In genomic region chr22:27340047-27340446, GRCh38 we compare ENCODE assay signal across 37 cellular contexts.
"Had no signal": no experiment of that assay in that cellular context is flagged by ENCODE, and none has a peak within 500 bp of the region (broad histone marks: within the 10 kb centered on the region; RNA-seq: fewer than 3 reads in every experiment).

No MANE protein-coding gene starts in this region.

- H3K27ac Mint-ChIP-seq: activated CD4-positive, alpha-beta memory T cell treated with anti-CD3 and anti-CD28 coated beads, Interleukin-2, amount 10 ng/mL, durations not matched to agents 7 days and 5 days; activated CD4-positive, alpha-beta T cell treated with anti-CD3 and anti-CD28 coated beads for 36 hours; activated CD4-positive, alpha-beta T cell treated with anti-CD3 and anti-CD28 coated beads, Interleukin-2, amount 10 ng/mL, durations not matched to agents 7 days and 5 days; activated CD8-positive, alpha-beta memory T cell treated with anti-CD3 and anti-CD28 coated beads, Interleukin-2, amount 10 ng/mL, durations not matched to agents 7 days and 5 days; activated CD8-positive, alpha-beta T cell treated with anti-CD3 and anti-CD28 coated beads, Interleukin-2, amount 10 ng/mL, durations not matched to agents 7 days and 5 days; activated naive CD4-positive, alpha-beta T cell treated with anti-CD3 and anti-CD28 coated beads for 36 hours; activated naive CD4-positive, alpha-beta T cell treated with anti-CD3 and anti-CD28 coated beads, Interleukin-2, amount 50 U/mL, for 72 hours; activated naive CD8-positive, alpha-beta T cell treated with anti-CD3 and anti-CD28 coated beads for 36 hours; activated T-cell treated with anti-CD3 and anti-CD28 coated beads, Interleukin-2, amount 50 U/mL, for 24 hours; activated T-helper 1 cell treated with anti-CD3 and anti-CD28 coated beads, Interleukin-12 subunit alpha, Interleukin-12 subunit beta, Interleukin-2, Interleukin-4 antibody, amounts not matched to agents 30 ng/mL and 10 ng/mL and 1 ng/mL, durations not matched to agents 14 hours and 24 hours and 36 hours; activated T-helper 17 cell treated with anti-CD3 and anti-CD28 coated beads, Interleukin-2, amount 50 U/mL, for 72 hours; T-helper 1 cell treated with Interleukin-12 subunit alpha and Interleukin-12 subunit beta and Interleukin-4 antibody, amounts not matched to agents 30 μg/mL and 1 μg/mL, for 36 hours; T-helper 2 cell treated with Interferon-gamma antibody and Interleukin-4, amounts not matched to agents 5 μg/mL and 100 μg/mL, for 36 hours had no signal

- H3K36me3 Mint-ChIP-seq: activated CD8-positive, alpha-beta memory T cell treated with anti-CD3 and anti-CD28 coated beads, Interleukin-2, amount 10 ng/mL, durations not matched to agents 7 days and 5 days; activated naive CD4-positive, alpha-beta T cell treated with anti-CD3 and anti-CD28 coated beads, Interleukin-2, amount 50 U/mL, for 72 hours; activated naive CD8-positive, alpha-beta T cell treated with anti-CD3 and anti-CD28 coated beads for 36 hours had no signal

- H3K4me1 ChIP-seq: adrenal gland, body of pancreas, breast epithelium had no signal

- DNase-seq: activated CD4-positive, alpha-beta memory T cell treated with anti-CD3 and anti-CD28 coated beads, Interleukin-2, amount 10 ng/mL, durations not matched to agents 7 days and 5 days; activated CD4-positive, alpha-beta T cell treated with anti-CD3 and anti-CD28 coated beads for 1 hour; activated CD4-positive, alpha-beta T cell treated with anti-CD3 and anti-CD28 coated beads for 36 hours; activated CD4-positive, alpha-beta T cell treated with anti-CD3 and anti-CD28 coated beads, Interleukin-2, amount 10 ng/mL, durations not matched to agents 7 days and 5 days; activated CD4-positive, alpha-beta T cell treated with anti-CD3 and anti-CD28 coated beads, Interleukin-2, amount 50 U/mL, for 48 hours; activated CD4-positive, CD25-positive, alpha-beta regulatory T cell; activated CD8-positive, alpha-beta memory T cell treated with anti-CD3 and anti-CD28 coated beads for 24 hours; activated CD8-positive, alpha-beta memory T cell treated with anti-CD3 and anti-CD28 coated beads, Interleukin-2, amount 10 ng/mL, durations not matched to agents 7 days and 5 days; activated CD8-positive, alpha-beta memory T cell treated with anti-CD3 and anti-CD28 coated beads, Interleukin-2, amount 50 U/mL, for 48 hours; activated CD8-positive, alpha-beta T cell treated with anti-CD3 and anti-CD28 coated beads, Interleukin-2, amount 10 ng/mL, durations not matched to agents 7 days and 5 days; activated effector memory CD4-positive, alpha-beta T cell treated with anti-CD3 and anti-CD28 coated beads, Interleukin-2, amount 50 U/mL, for 16 hours; activated gamma-delta T cell treated with Interleukin-2 at 50 U/mL for 16 hours; activated naive CD4-positive, alpha-beta T cell; activated naive CD4-positive, alpha-beta T cell treated with anti-CD3 and anti-CD28 coated beads for 36 hours; activated naive CD4-positive, alpha-beta T cell treated with anti-CD3 and anti-CD28 coated beads, Interleukin-2, amount 50 U/mL, for 16 hours; activated naive CD8-positive, alpha-beta T cell treated with anti-CD3 and anti-CD28 coated beads for 36 hours; activated T-cell treated with anti-CD3 and anti-CD28 coated beads, Interleukin-2, amount 50 U/mL, for 24 hours; activated T-cell treated with anti-CD3 and anti-CD28 coated beads, Interleukin-2, amount 50 U/mL, for 48 hours; adrenal gland; amniotic stem cell; aorta; body of pancreas; brain microvascular endothelial cell; central memory CD4-positive, alpha-beta T cell; T-helper 1 cell; T-helper 2 cell; T-helper 9 cell had no signal

- H3K9me3 Mint-ChIP-seq: activated CD4-positive, alpha-beta memory T cell treated with anti-CD3 and anti-CD28 coated beads, Interleukin-2, amount 10 ng/mL, durations not matched to agents 7 days and 5 days; activated CD4-positive, alpha-beta T cell treated with anti-CD3 and anti-CD28 coated beads, Interleukin-2, amount 10 ng/mL, durations not matched to agents 7 days and 5 days; activated naive CD4-positive, alpha-beta T cell treated with anti-CD3 and anti-CD28 coated beads for 36 hours; activated naive CD4-positive, alpha-beta T cell treated with anti-CD3 and anti-CD28 coated beads, Interleukin-2, amount 50 U/mL, for 72 hours; activated naive CD8-positive, alpha-beta T cell treated with anti-CD3 and anti-CD28 coated beads for 36 hours; activated T-cell treated with anti-CD3 and anti-CD28 coated beads, Interleukin-2, amount 50 U/mL, for 24 hours; activated T-helper 1 cell treated with anti-CD3 and anti-CD28 coated beads, Interleukin-12 subunit alpha, Interleukin-12 subunit beta, Interleukin-2, Interleukin-4 antibody, amounts not matched to agents 30 ng/mL and 10 ng/mL and 1 ng/mL, durations not matched to agents 14 hours and 24 hours and 36 hours; activated T-helper 17 cell treated with anti-CD3 and anti-CD28 coated beads, Interleukin-2, amount 50 U/mL, for 72 hours; T-helper 1 cell treated with Interleukin-12 subunit alpha and Interleukin-12 subunit beta and Interleukin-4 antibody, amounts not matched to agents 30 μg/mL and 1 μg/mL, for 36 hours; T-helper 2 cell treated with Interferon-gamma antibody and Interleukin-4, amounts not matched to agents 5 μg/mL and 100 μg/mL, for 36 hours had no signal

- H3K4me3 Mint-ChIP-seq: activated CD4-positive, alpha-beta memory T cell treated with anti-CD3 and anti-CD28 coated beads, Interleukin-2, amount 10 ng/mL, durations not matched to agents 7 days and 5 days; activated CD4-positive, alpha-beta T cell treated with anti-CD3 and anti-CD28 coated beads for 36 hours; activated CD4-positive, alpha-beta T cell treated with anti-CD3 and anti-CD28 coated beads, Interleukin-2, amount 10 ng/mL, durations not matched to agents 7 days and 5 days; activated CD8-positive, alpha-beta memory T cell treated with anti-CD3 and anti-CD28 coated beads, Interleukin-2, amount 10 ng/mL, durations not matched to agents 7 days and 5 days; activated CD8-positive, alpha-beta T cell treated with anti-CD3 and anti-CD28 coated beads, Interleukin-2, amount 10 ng/mL, durations not matched to agents 7 days and 5 days; activated naive CD4-positive, alpha-beta T cell treated with anti-CD3 and anti-CD28 coated beads for 36 hours; activated naive CD8-positive, alpha-beta T cell treated with anti-CD3 and anti-CD28 coated beads for 36 hours; activated T-cell treated with anti-CD3 and anti-CD28 coated beads, Interleukin-2, amount 50 U/mL, for 24 hours; activated T-helper 1 cell treated with anti-CD3 and anti-CD28 coated beads, Interleukin-12 subunit alpha, Interleukin-12 subunit beta, Interleukin-2, Interleukin-4 antibody, amounts not matched to agents 30 ng/mL and 10 ng/mL and 1 ng/mL, durations not matched to agents 14 hours and 24 hours and 36 hours; activated T-helper 17 cell treated with anti-CD3 and anti-CD28 coated beads, Interleukin-2, amount 50 U/mL, for 72 hours; T-helper 1 cell treated with Interleukin-12 subunit alpha and Interleukin-12 subunit beta and Interleukin-4 antibody, amounts not matched to agents 30 μg/mL and 1 μg/mL, for 36 hours; T-helper 2 cell treated with Interferon-gamma antibody and Interleukin-4, amounts not matched to agents 5 μg/mL and 100 μg/mL, for 36 hours had no signal

- H3K4me3 ChIP-seq: adrenal gland, body of pancreas, breast epithelium had no signal

- FAIRE-seq: astrocyte, TTC549 had no signal

- H3K27me3 ChIP-seq: adrenal gland, body of pancreas, brain microvascular endothelial cell, breast epithelium had no signal

- H3K36me3 ChIP-seq: adrenal gland, brain microvascular endothelial cell, breast epithelium had no signal

- H3K27me3 Mint-ChIP-seq: activated CD4-positive, alpha-beta memory T cell treated with anti-CD3 and anti-CD28 coated beads, Interleukin-2, amount 10 ng/mL, durations not matched to agents 7 days and 5 days had no signal

- H3K27ac ChIP-seq: adrenal gland, body of pancreas, brain microvascular endothelial cell, breast epithelium, VCaP had no signal

- H3K4me1 Mint-ChIP-seq: activated CD4-positive, alpha-beta memory T cell treated with anti-CD3 and anti-CD28 coated beads, Interleukin-2, amount 10 ng/mL, durations not matched to agents 7 days and 5 days; activated CD4-positive, alpha-beta T cell treated with anti-CD3 and anti-CD28 coated beads for 36 hours; activated CD4-positive, alpha-beta T cell treated with anti-CD3 and anti-CD28 coated beads, Interleukin-2, amount 10 ng/mL, durations not matched to agents 7 days and 5 days; activated CD8-positive, alpha-beta memory T cell treated with anti-CD3 and anti-CD28 coated beads, Interleukin-2, amount 10 ng/mL, durations not matched to agents 7 days and 5 days; activated naive CD8-positive, alpha-beta T cell treated with anti-CD3 and anti-CD28 coated beads for 36 hours; activated T-helper 17 cell treated with anti-CD3 and anti-CD28 coated beads, Interleukin-2, amount 50 U/mL, for 72 hours had no signal

- H3K9me3 ChIP-seq: adrenal gland, body of pancreas had no signal

- ATAC-seq: activated CD4-positive, alpha-beta T cell treated with anti-CD3 and anti-CD28 coated beads for 36 hours; activated CD4-positive, CD25-positive, alpha-beta regulatory T cell treated with anti-CD3 and anti-CD28 coated beads, Interleukin-2, amount 50 U/mL, for 24 hours; activated CD8-positive, alpha-beta memory T cell treated with anti-CD3 and anti-CD28 coated beads, Interleukin-2, amount 10 ng/mL, durations not matched to agents 7 days and 5 days; activated CD8-positive, alpha-beta T cell treated with anti-CD3 and anti-CD28 coated beads, Interleukin-2, amount 10 ng/mL, durations not matched to agents 7 days and 5 days; activated naive CD4-positive, alpha-beta T cell treated with anti-CD3 and anti-CD28 coated beads, Interleukin-2, amount 50 U/mL, for 72 hours; activated T-helper 17 cell treated with anti-CD3 and anti-CD28 coated beads, Interleukin-2, amount 50 U/mL, for 72 hours; body of pancreas had no signal
